17 cellular contexts compared by ENCODE assay signal in genomic region chr10:50358925-50359687, GRCh38.
DNase-seq lines count a peak whose midpoint lies in the region; ATAC-seq, FAIRE-seq and TF ChIP-seq lines count a peak whose summit lies in the region.
"Had no signal": no experiment of that assay in that cellular context is flagged by ENCODE, and none has a peak within 500 bp of the region (broad histone marks: within the 10 kb centered on the region; RNA-seq: fewer than 3 reads in every experiment).

No MANE protein-coding gene starts in this region.

- H3K4me2 ChIP-seq in OCI-LY7 (ENCODE audit: low read length): peak overlapping the region; percentile 88

- H3K79me2 ChIP-seq in OCI-LY7 (ENCODE audit: insufficient read depth, low read depth, low read length): peaks cover 62% of the 10 kb centered on the region

- peak; percentile 9 for FAIRE-seq in GM18507 (lab: Jason Lieb, UNC)

- H3K9ac ChIP-seq in subcutaneous abdominal adipose tissue (ENCODE audit: low read length in 5 of 5): no peak overlapping the region

- ATAC-seq in left ventricle myocardium superior: no peak
- ATAC-seq: PC-3, SK-N-SH treated with all-trans-retinoic acid at 6 μM for 48 hours had no signal

- peaks cover 67% of the 10 kb centered on the region for H3K4me1 ChIP-seq in OCI-LY7 (ENCODE audit: insufficient read depth, low read length, poor library complexity, severe bottlenecking)
- peaks cover 5 to 28% (median 20%) of the 10 kb centered on the region in 5 donors for H3K4me1 ChIP-seq in subcutaneous abdominal adipose tissue (ENCODE audit: control insufficient read depth in 5 of 5, insufficient read depth in 5 of 5, low read length in 5 of 5)

- H3K4me3 ChIP-seq in OCI-LY7 (ENCODE audit: low read depth, low read length, poor library complexity, severe bottlenecking) (peak overlapping the region; percentile 72), subcutaneous abdominal adipose tissue (ENCODE audit: low read depth in 1 of 5, low read length in 5 of 5) (no peak overlapping the region)

- no peak for DNase-seq in GM18507 (ENCODE audit: extremely low spot score, insufficient read length, low read depth)
- no peak for DNase-seq in OCI-LY7 (ENCODE audit: low spot score)
- peak; percentile 29 for DNase-seq in fibroblast of peridontal ligament (ENCODE audit: extremely low read depth)
- DNase-seq in stimulated activated CD4-positive, alpha-beta T cell treated with anti-CD3 and anti-CD28 coated beads, Interleukin-4, amount 100 ng/mL, for 24 hours: no peak
- DNase-seq in NCI-H146 treated with DMSO at 0.1 percent for 48 hours (lab: John Stamatoyannopoulos, UW; ENCODE audit: unreplicated experiment): no peak
- DNase-seq in left ventricle myocardium superior: no peak
- DNase-seq: C1 segment of cervical spinal cord, DMS79, H9, NCI-H1105 treated with DMSO at 0.1 percent for 48 hours, NCI-H1694 treated with DMSO at 0.1 percent for 48 hours, NCI-H774, PC-3, SIG-M5 had no signal

- intact Hi-C loops in OCI-LY7 (cut with micrococcal nuclease; ENCODE audit: unreplicated experiment) (loop anchor here (2.0 kb wide), 1 partner anchor 264 kb away; the partner anchor contains the start of gene SGMS1), left ventricle myocardium superior (cut with micrococcal nuclease) (no loop called here)

- TF ChIP-seq CTCF in OCI-LY7 (conservative IDR thresholded peaks at IDR 0.05; ENCODE audit: low read length): no peak

- BruUV-seq in OCI-LY7 (replicated peaks; lab: Mats Ljungman, UMichigan): TSS peak; percentile 79

- H3K27me3 ChIP-seq in subcutaneous abdominal adipose tissue (ENCODE audit: control insufficient read depth in 5 of 5, insufficient read depth in 4 of 5, low read length in 5 of 5): no peaks in the 10 kb centered on the region

- H3K36me3 ChIP-seq in OCI-LY7 (ENCODE audit: insufficient read depth, low read length): peaks cover 9% of the 10 kb centered on the region
- no peaks in the 10 kb centered on the region for H3K36me3 ChIP-seq in subcutaneous abdominal adipose tissue (ENCODE audit: control insufficient read depth in 5 of 5, insufficient read depth in 5 of 5, low read length in 5 of 5)

- peak overlapping the region; percentile 100 for H3K27ac ChIP-seq in OCI-LY7 (ENCODE audit: low read depth, low read length, poor library complexity, severe bottlenecking)
- peak overlapping the region; percentile 9 for H3K27ac ChIP-seq in subcutaneous abdominal adipose tissue (ENCODE audit: low read depth, low read length)
- H3K27ac ChIP-seq: RWPE1 had no signal

- no peaks in the 10 kb centered on the region for H3K9me2 ChIP-seq in OCI-LY7 (ENCODE audit: insufficient read depth, low read length)

- H3K9me3 ChIP-seq in OCI-LY7 (ENCODE audit: low read length) (no peaks in the 10 kb centered on the region), subcutaneous abdominal adipose tissue (ENCODE audit: control insufficient read depth in 5 of 5, low read length in 5 of 5) (no peaks in the 10 kb centered on the region)

- no peaks in the 10 kb centered on the region for H4K20me1 ChIP-seq in OCI-LY7 (ENCODE audit: insufficient read depth, low read length)

- no peak overlapping the region for H2AFZ ChIP-seq in OCI-LY7 (ENCODE audit: low read length)

- POLR2A ChIA-PET in OCI-LY7 (lab: Charles Lee): interaction anchor here (0.7 to 5.1 kb wide), 17 partner anchors 8 to 1176 kb away, joined by 3 to 36 read pairs (median 3); no protein-coding TSS in a partner anchor

- CTCF ChIA-PET in OCI-LY7 (lab: Charles Lee; ENCODE audit: unreplicated experiment): interaction anchor here (1.5 kb wide), 1 partner anchor 263 kb away, joined by 4 read pairs; no protein-coding TSS in a partner anchor
